ENCODE assay signal across 8 cellular contexts in the genomic region with DNA sequence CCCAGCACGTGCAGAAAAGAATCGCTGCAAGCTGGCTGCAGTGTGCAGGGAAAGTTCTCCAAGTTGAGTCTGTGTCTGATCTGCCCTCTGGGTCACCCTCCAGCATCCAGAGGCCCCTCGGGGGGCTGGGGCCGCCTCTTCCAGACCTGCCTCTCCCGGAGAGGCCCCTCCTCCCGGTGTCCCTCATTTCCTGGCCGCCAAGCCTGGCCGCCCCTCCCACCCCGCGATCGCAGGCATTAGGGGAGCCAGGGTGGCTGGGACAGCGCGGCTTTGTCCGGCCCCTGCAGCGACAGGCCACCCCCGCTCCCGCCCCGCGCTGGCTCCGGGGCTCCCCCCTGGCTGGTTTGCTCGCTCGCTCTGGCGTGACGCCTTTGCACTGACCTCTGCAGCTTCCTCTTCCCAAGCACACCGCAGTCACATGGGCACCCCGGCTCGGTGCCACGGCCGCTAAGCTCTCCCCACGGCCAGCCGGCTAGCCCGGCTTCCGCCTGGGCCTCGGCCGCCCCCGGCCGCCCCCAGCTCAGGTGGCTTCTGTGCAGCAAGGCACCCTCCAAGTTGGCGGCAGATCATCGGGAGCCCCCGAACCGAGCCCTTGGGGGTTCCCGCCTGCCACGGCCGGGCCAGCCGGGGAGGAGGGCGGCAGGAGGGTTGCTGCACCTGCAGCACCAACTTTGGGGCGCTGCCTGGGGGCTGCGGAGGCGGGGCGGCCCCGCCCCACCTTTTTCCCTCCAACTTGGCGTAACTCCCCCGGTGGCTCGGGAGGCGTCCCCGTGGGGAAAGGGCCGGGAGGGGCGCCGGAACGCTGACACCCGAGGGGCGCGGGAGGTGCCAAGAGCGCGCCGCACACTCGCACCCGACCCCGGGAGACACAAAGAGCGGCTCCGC. TPM values are rescaled to one million over a fixed set of nuclear protein-coding genes. Genes with fewer than 3 reads are reported as not detected.
DNase-seq lines count a peak whose midpoint lies in the region; TF ChIP-seq lines count a peak whose summit lies in the region.

No MANE protein-coding gene starts in this region.

- peaks cover 41% of the 10 kb centered on the region for H3F3A ChIP-seq in SU-DHL-6 (ENCODE audit: insufficient read depth)

- peak overlapping the region; percentile 29 for H2AFZ ChIP-seq in SU-DHL-6 (ENCODE audit: low read depth, low read length, severe bottlenecking)

- H3K36me3 ChIP-seq in KOPT-K1 (ENCODE audit: insufficient read depth, low read length) (peaks cover 26% of the 10 kb centered on the region), SU-DHL-6 (ENCODE audit: low read length) (no peaks in the 10 kb centered on the region)

- H3K9me3 ChIP-seq in KOPT-K1 (ENCODE audit: insufficient read depth, low read length, poor library complexity, severe bottlenecking) (no peaks in the 10 kb centered on the region), SU-DHL-6 (ENCODE audit: insufficient read depth, low read length) (no peaks in the 10 kb centered on the region)

- TF ChIP-seq POLR2A in GM10847 (IDR thresholded peaks at IDR 0.05; ENCODE audit: extremely low read depth, insufficient read length): peak; percentile 65

- H3K4me3 ChIP-seq in SU-DHL-6 (ENCODE audit: insufficient read depth, low read length, poor library complexity, severe bottlenecking) (peak overlapping the region; percentile 62), astrocyte of the spinal cord (ENCODE audit: low read depth, low read length) (peak overlapping the region; percentile 38)

- no peaks in the 10 kb centered on the region for H4K20me1 ChIP-seq in SU-DHL-6 (ENCODE audit: low read depth, low read length)

- no peaks in the 10 kb centered on the region for H3K27me3 ChIP-seq in SU-DHL-6 (ENCODE audit: low read length)

- no peaks in the 10 kb centered on the region for H3K79me2 ChIP-seq in SU-DHL-6 (ENCODE audit: insufficient read depth, low read length)

- DNase-seq in H4 (ENCODE audit: low spot score): peak; percentile 64
- peak; percentile 67 for DNase-seq in astrocyte of the spinal cord (ENCODE audit: low read depth, low spot score)
- DNase-seq in hypothalamus (lab: John Stamatoyannopoulos, UW): peak; percentile 21 to 91 (median 74)
- peak; percentile 62 for DNase-seq in renal cortical epithelial cell (ENCODE audit: low read depth)
- DNase-seq in GOT3 (lab: John Stamatoyannopoulos, UW): no peak

- peak overlapping the region; percentile 81 for H3K4me2 ChIP-seq in SU-DHL-6 (ENCODE audit: low read depth, low read length, poor library complexity, severe bottlenecking)

- H3K9me2 ChIP-seq in SU-DHL-6 (replicated peaks; ENCODE audit: insufficient read depth, low read length): no peaks in the 10 kb centered on the region

- TF ChIP-seq CTCF in SU-DHL-6 (IDR thresholded peaks at IDR 0.05; ENCODE audit: insufficient read depth, low read length, poor library complexity, severe bottlenecking) (no peak), astrocyte of the spinal cord (IDR thresholded peaks at IDR 0.05; ENCODE audit: low read depth, low read length) (no peak)

- H3K27ac ChIP-seq in KOPT-K1 (ENCODE audit: low read depth, low read length, poor library complexity, severe bottlenecking) (peak overlapping the region; percentile 62), SU-DHL-6 (ENCODE audit: low read depth, low read length) (peak overlapping the region; percentile 96)

- peak overlapping the region; percentile 70 for H3K9ac ChIP-seq in SU-DHL-6 (ENCODE audit: low read length)

- in situ Hi-C loops in astrocyte of the spinal cord (cut with HindIII; ENCODE audit: low sequenced_read_pairs): no loop called here

RNA-seq across cellular contexts. Expression of a gene that starts 43.7 kb away (rescaled TPM):
- total RNA-seq in H4 (2014; rRNA removed; shearing (Covaris generic)): 18.4 and 19.7 TPM in 2 replicates
- total RNA-seq in renal cortical epithelial cell: 15.8 and 21.0 TPM in 2 replicates
